8 cellular contexts compared by ENCODE assay signal in genomic region chr17:21284319-21285163, GRCh38. TPM values are rescaled to one million over a fixed set of nuclear protein-coding genes. Genes with fewer than 3 reads are reported as not detected.
DNase-seq lines count a peak whose midpoint lies in the region; ATAC-seq and TF ChIP-seq lines count a peak whose summit lies in the region.

Gene MAP2K3, plus strand, starts transcription at chr17:21284711. Its CDS starts 210 bp downstream, at chr17:21284921.

- H3K36me3 ChIP-seq in right lobe of liver, result no peaks in the 10 kb centered on the region

- TF ChIP-seq POLR2A in right lobe of liver (IDR thresholded peaks at IDR 0.05), result peak; percentile 100

- peak within 1 kb of the TSS; percentile 93 for H3K27ac ChIP-seq in C4-2B
- H3K27ac ChIP-seq in dorsolateral prefrontal cortex, result peak within 1 kb of the TSS in 57 of 59 donors; percentile 11 to 94 (median 83)
- peak within 1 kb of the TSS; percentile 93 to 99 (median 96) for H3K27ac ChIP-seq in right lobe of liver

- no peaks in the 10 kb centered on the region for H3K9me3 ChIP-seq in right lobe of liver

- WGBS in right lobe of liver (ENCODE audit: insufficient coverage, low coverage, low lambda C conversion rate, missing lambda C conversion rate), result under 1% methylated on average over 22 of the region's 88 CpGs

- no peaks in the 10 kb centered on the region for H3K27me3 ChIP-seq in dorsolateral prefrontal cortex
- H3K27me3 ChIP-seq in right lobe of liver, result no peaks in the 10 kb centered on the region

- H3K4me3 ChIP-seq in dorsolateral prefrontal cortex (peak within 1 kb of the TSS; percentile 55 to 99 (median 91)), right lobe of liver (peak within 1 kb of the TSS; percentile 81 to 98 (median 82))

- intact Hi-C loops in dorsolateral prefrontal cortex (cut with DNase I) (loop anchor here (2.0 to 10.0 kb wide), 4 partner anchors 30 to 230 kb away; partner anchors contain the start of gene TMEM11 (in 1 of the 2)), right lobe of liver (cut with DNase I) (no loop called here)

- no peak for TF ChIP-seq CTCF in C4-2B (conservative IDR thresholded peaks at IDR 0.05)
- TF ChIP-seq CTCF in dorsolateral prefrontal cortex (IDR thresholded peaks at IDR 0.05 in 54 of 56, conservative IDR thresholded peaks at IDR 0.05 in 2 of 56; ENCODE audit: low read depth in 1 of 56, partially characterized antibody in 56 of 56), result peak in 16 of 56 donors; percentile 7 to 45 (median 30)
- TF ChIP-seq CTCF in right lobe of liver (IDR thresholded peaks at IDR 0.05), result no peak

- H3K4me1 ChIP-seq in right lobe of liver, result peaks cover 0 to 36% (median 16%) of the 10 kb centered on the region in 4 donors

- DNase-seq in NCI-H82 (lab: John Stamatoyannopoulos, UW), result peak; percentile 100
- peak; percentile 99 for DNase-seq in activated CD4-positive, alpha-beta T cell treated with anti-CD3 and anti-CD28 coated beads, Interleukin-2, amount 50 U/mL, for 48 hours
- DNase-seq in dorsolateral prefrontal cortex, result peak; percentile 97 to 100 (median 100)
- DNase-seq in right lobe of liver, result peak; percentile 100
- DNase-seq in stimulated activated CD4-positive, alpha-beta T cell treated with anti-CD3 and anti-CD28 coated beads, Interleukin-4, amount 100 ng/mL, for 4 hours, result peak; percentile 97 to 98

- ATAC-seq in GM19395 (IDR thresholded peaks at IDR 0.05; ENCODE audit: unreplicated experiment) (peak; percentile 77), HG03565 (IDR thresholded peaks at IDR 0.05; ENCODE audit: unreplicated experiment) (peak; percentile 73), right lobe of liver (peak; percentile 63 to 86 (median 78))

RNA-seq across cellular contexts. Expression of gene MAP2K3, which starts in this region (rescaled TPM):
- total RNA-seq in dorsolateral prefrontal cortex (10 to 100 TPM in 119 of 120 experiments, 1 to 10 TPM in 1; 9.6 to 38.2 (median 18.5) TPM), right lobe of liver (10 to 100 TPM; 22.6 to 80.7 (median 60.7) TPM)

Comparison
In these comparisons a context has a peak if more than half of its experiments do, and no peak if none do; other contexts are left out.
1. Peak in every context shown above with its lines: DNase-seq, ATAC-seq, H3K4me3 ChIP-seq and H3K27ac ChIP-seq.
2. intact Hi-C loops: an anchor here in dorsolateral prefrontal cortex (2.0 to 10.0 kb wide); none called in right lobe of liver.